ENCODE assay signal across 9 cellular contexts in genomic region chr5:116361171-116361967, GRCh38.
DNase-seq lines count a peak whose midpoint lies in the region; ATAC-seq, FAIRE-seq and TF ChIP-seq lines count a peak whose summit lies in the region.
"Had no signal": no experiment of that assay in that cellular context is flagged by ENCODE, and none has a peak within 500 bp of the region (broad histone marks: within the 10 kb centered on the region; RNA-seq: fewer than 3 reads in every experiment).

No MANE protein-coding gene starts in this region.

- no peak overlapping the region for H3K4me3 Mint-ChIP-seq in naive thymus-derived CD8-positive, alpha-beta T cell
- H3K4me3 Mint-ChIP-seq in activated naive CD4-positive, alpha-beta T cell treated with anti-CD3 and anti-CD28 coated beads for 36 hours: no peak overlapping the region

- in situ Hi-C loops in K562 (cut with MboI): no loop called here

- H3K27me3 Mint-ChIP-seq in naive thymus-derived CD8-positive, alpha-beta T cell: no peaks in the 10 kb centered on the region
- no peaks in the 10 kb centered on the region for H3K27me3 Mint-ChIP-seq in activated naive CD4-positive, alpha-beta T cell treated with anti-CD3 and anti-CD28 coated beads for 36 hours (ENCODE audit: low read depth)

- no peaks in the 10 kb centered on the region for H3K79me2 ChIP-seq in K562 (ENCODE audit: control insufficient read depth, insufficient read depth, low read length)

- H3K9me3 Mint-ChIP-seq in naive thymus-derived CD8-positive, alpha-beta T cell: peaks cover 0 to 9% (median 0%) of the 10 kb centered on the region in 9 donors
- H3K9me3 Mint-ChIP-seq in activated naive CD4-positive, alpha-beta T cell treated with anti-CD3 and anti-CD28 coated beads for 36 hours: no peaks in the 10 kb centered on the region

- ATAC-seq in K562 (no peak), omental fat pad (ENCODE audit: low FRiP score) (no peak), GM19328 (IDR thresholded peaks at IDR 0.05; ENCODE audit: unreplicated experiment) (no peak)
- ATAC-seq in naive thymus-derived CD8-positive, alpha-beta T cell: no peak

- H3K4me2 ChIP-seq in K562 (ENCODE audit: insufficient read depth, low read length): no peak overlapping the region

- H2AFZ ChIP-seq in K562 (ENCODE audit: low read depth, low read length): no peak overlapping the region

- TF ChIP-seq RAD21 in K562 (CRISPR knock-in tag; conservative IDR thresholded peaks at IDR 0.05 in 1 of 2, IDR thresholded peaks at IDR 0.05 in 1 of 2): no peak

- TF ChIP-seq CTCF in K562 (IDR thresholded peaks at IDR 0.05 in 2 of 3, conservative IDR thresholded peaks at IDR 0.05 in 1 of 3; ENCODE audit: insufficient read depth in 2 of 3, low read depth in 1 of 3, low read length in 3 of 3): no peak
- TF ChIP-seq CTCF in sigmoid colon (IDR thresholded peaks at IDR 0.05): peak in 3 of 4 experiments; percentile 22 to 40 (median 38)
- no peak for TF ChIP-seq CTCF in omental fat pad (IDR thresholded peaks at IDR 0.05)

- H3K9me1 ChIP-seq in K562 (ENCODE audit: control insufficient read depth, insufficient read depth, low read length): no peaks in the 10 kb centered on the region

- H4K20me1 ChIP-seq in K562 (replicated peaks; ENCODE audit: control insufficient read depth, insufficient read depth, low read length): no peaks in the 10 kb centered on the region

- WGBS in K562 (ENCODE audit: insufficient coverage, low coverage, missing lambda C conversion rate): 87% methylated on average over 27 of the region's 53 CpGs
- WGBS in sigmoid colon, 2 donors: 36 to 68% methylated on average over 53 of the region's 53 CpGs

- H3K4me1 ChIP-seq in K562 (replicated peaks in 1 of 2; ENCODE audit: control insufficient read depth in 2 of 2, insufficient read depth in 2 of 2, low read length in 2 of 2) (peaks cover 13 to 36% of the 10 kb centered on the region in 2 experiments), sigmoid colon (peaks cover 0 to 42% (median 30%) of the 10 kb centered on the region in 4 donors)

- H3K36me3 Mint-ChIP-seq in naive thymus-derived CD8-positive, alpha-beta T cell: peaks cover 11 to 47% (median 18%) of the 10 kb centered on the region in 3 donors
- H3K36me3 Mint-ChIP-seq in activated naive CD4-positive, alpha-beta T cell treated with anti-CD3 and anti-CD28 coated beads for 36 hours (ENCODE audit: low read depth): peaks cover 18% of the 10 kb centered on the region

- no peaks in the 10 kb centered on the region for H3K27me3 ChIP-seq in K562 (ENCODE audit: control insufficient read depth in 2 of 2, insufficient read depth in 2 of 2, low read length in 2 of 2)
- H3K27me3 ChIP-seq in sigmoid colon: no peaks in the 10 kb centered on the region

- H3K9me3 ChIP-seq in K562 (replicated peaks; ENCODE audit: control insufficient read depth, insufficient read depth, low read depth, low read length) (no peaks in the 10 kb centered on the region), sigmoid colon (peaks cover 0 to 2% (median 0%) of the 10 kb centered on the region in 4 donors)

- CTCF ChIA-PET in K562 (lab: Yijun Ruan, JAX; ENCODE audit: low intra/inter-chr PET ratio): no interaction called here
- CTCF ChIA-PET in activated naive CD4-positive, alpha-beta T cell treated with anti-CD3 and anti-CD28 coated beads for 36 hours (lab: Charles Lee): no interaction called here

- H3K4me1 Mint-ChIP-seq in naive thymus-derived CD8-positive, alpha-beta T cell: peaks cover 5 to 21% (median 7%) of the 10 kb centered on the region in 4 donors
- H3K4me1 Mint-ChIP-seq in activated naive CD4-positive, alpha-beta T cell treated with anti-CD3 and anti-CD28 coated beads for 36 hours (ENCODE audit: low read depth): no peaks in the 10 kb centered on the region

- H3K4me3 ChIP-seq in K562 (no peak overlapping the region), iPS-11a (ENCODE audit: low read depth, low read length) (peak overlapping the region; percentile 22), sigmoid colon (peak overlapping the region; percentile 30 to 52 (median 47))

- H3K27ac Mint-ChIP-seq in naive thymus-derived CD8-positive, alpha-beta T cell: no peak overlapping the region
- no peak overlapping the region for H3K27ac Mint-ChIP-seq in activated naive CD4-positive, alpha-beta T cell treated with anti-CD3 and anti-CD28 coated beads for 36 hours

- DNase-seq in GM04504 (ENCODE audit: low read depth): peak; percentile 1
- DNase-seq in K562 (ENCODE audit: extremely low read depth in 1 of 4, low spot score in 3 of 4): no peak
- peak; percentile 84 for DNase-seq in sigmoid colon
- DNase-seq in omental fat pad (ENCODE audit: low spot score): no peak
- DNase-seq in naive thymus-derived CD8-positive, alpha-beta T cell: no peak
- no peak for DNase-seq in activated naive CD4-positive, alpha-beta T cell treated with anti-CD3 and anti-CD28 coated beads for 36 hours

- TF ChIP-seq EP300 in K562 (IDR thresholded peaks at IDR 0.05; ENCODE audit: low read length) (no peak), sigmoid colon (IDR thresholded peaks at IDR 0.05) (no peak)

- no peaks in the 10 kb centered on the region for H3K36me3 ChIP-seq in K562 (ENCODE audit: control insufficient read depth, insufficient read depth, low read length)
- no peaks in the 10 kb centered on the region for H3K36me3 ChIP-seq in sigmoid colon

- intact Hi-C loops in K562 (cut with micrococcal nuclease): no loop called here
- intact Hi-C loops in sigmoid colon (cut with DNase I): loop anchor here (2.0 to 5.0 kb wide), 2 partner anchors 146 to 211 kb away; no protein-coding TSS in a partner anchor
- intact Hi-C loops in activated naive CD4-positive, alpha-beta T cell treated with anti-CD3 and anti-CD28 coated beads for 36 hours (cut with micrococcal nuclease): no loop called here

- POLR2A ChIA-PET in K562 (lab: Yijun Ruan, JAX): no interaction called here
- POLR2A ChIA-PET in naive thymus-derived CD8-positive, alpha-beta T cell (lab: Charles Lee): no interaction called here

- no peak for TF ChIP-seq POLR2A in K562 (conservative IDR thresholded peaks at IDR 0.05)
- TF ChIP-seq POLR2A in sigmoid colon (IDR thresholded peaks at IDR 0.05): no peak

- H3K9ac ChIP-seq in K562 (ENCODE audit: insufficient read depth in 1 of 2, low read depth in 2 of 2, low read length in 2 of 2): no peak overlapping the region

- H3K27ac ChIP-seq in K562 (ENCODE audit: extremely low read depth, low read depth, low read length) (no peak overlapping the region), sigmoid colon (peak overlapping the region; percentile 31 to 77 (median 74))

- BruUV-seq in K562 (replicated peaks; lab: Mats Ljungman, UMichigan): no TSS peak

- no peak for FAIRE-seq in K562 (lab: Jason Lieb, UNC)
- FAIRE-seq: GM12891 had no signal

TF ChIP-seq in K562, 482 proteins besides CTCF, POLR2A, EP300 and RAD21:
- TF ChIP-seq TAL1 (IDR thresholded peaks at IDR 0.05): no peak
- TF ChIP-seq ZBTB33 (CRISPR knock-in tag; IDR thresholded peaks at IDR 0.05): peak; percentile 85
- no peak for TF ChIP-seq TBP (optimal IDR thresholded peaks at IDR 0.05; ENCODE audit: low read depth, low read length)

Comparison
In these comparisons a context has a peak if more than half of its experiments do, and no peak if none do; other contexts are left out.
1. DNase-seq: peak in GM04504 (single experiment) and sigmoid colon (single experiment); none in K562 (0 of 4), omental fat pad (single experiment), naive thymus-derived CD8-positive, alpha-beta T cell (0 of 10) and activated naive CD4-positive, alpha-beta T cell treated with anti-CD3 and anti-CD28 coated beads for 36 hours (single experiment).
2. CTCF ChIP-seq: peak in sigmoid colon (3 of 4); none in K562 (0 of 3) and omental fat pad (0 of 3).